ENCODE assay signal across 9 cellular contexts in the genomic region with DNA sequence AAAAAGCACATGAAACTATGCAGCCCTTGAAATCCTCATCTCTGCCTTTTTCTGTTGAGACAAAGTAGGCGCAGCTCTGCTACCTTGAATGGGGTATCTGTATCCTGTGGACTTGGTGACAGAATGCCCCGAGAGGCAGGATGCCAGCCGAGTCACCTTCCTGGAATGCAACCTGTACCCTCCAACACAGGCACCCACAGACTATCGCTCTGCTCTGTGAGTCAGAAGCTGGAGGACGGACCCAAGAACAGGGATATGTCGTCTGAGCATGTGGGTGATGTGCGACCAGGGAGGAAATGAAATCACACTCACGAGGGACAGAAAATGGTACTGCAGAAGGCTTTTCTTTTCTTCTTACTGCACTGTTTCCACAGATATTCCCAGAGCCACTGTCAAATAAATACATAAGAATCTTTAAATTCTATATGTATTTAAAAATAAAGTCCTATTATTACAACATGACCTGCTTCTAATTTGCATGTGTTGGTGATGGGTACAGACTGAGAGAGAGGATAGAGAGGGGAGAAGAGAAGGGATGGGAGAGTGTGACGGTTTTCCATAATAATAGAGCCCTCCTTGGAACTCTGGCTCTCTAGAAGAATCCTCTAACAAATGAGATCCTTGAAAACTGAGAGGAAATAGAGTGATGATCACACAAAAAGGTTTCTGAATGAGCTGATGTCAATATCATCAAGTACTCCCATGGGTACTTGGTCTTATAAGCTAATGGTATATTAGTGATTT.
DNase-seq lines count a peak whose midpoint lies in the region; ATAC-seq and TF ChIP-seq lines count a peak whose summit lies in the region.
"Had no signal": no experiment of that assay in that cellular context is flagged by ENCODE, and none has a peak within 500 bp of the region (broad histone marks: within the 10 kb centered on the region; RNA-seq: fewer than 3 reads in every experiment).

No MANE protein-coding gene starts in this region.

- intact Hi-C loops in A673 (cut with micrococcal nuclease; ENCODE audit: unreplicated experiment) = no loop called here

- ATAC-seq in GM18909 (IDR thresholded peaks at IDR 0.05; ENCODE audit: poor library complexity, unreplicated experiment) = no peak
- ATAC-seq: left colon had no signal

- BruUV-seq in A673 (replicated peaks; lab: Mats Ljungman, UMichigan) = no TSS peak

- no peaks in the 10 kb centered on the region for H3K27me3 ChIP-seq in A673 (replicated peaks; ENCODE audit: insufficient read depth, low read depth, low read length, poor library complexity)

- no peak overlapping the region for H3K4me3 ChIP-seq in astrocyte of the spinal cord (ENCODE audit: low read depth, low read length)
- H3K4me3 ChIP-seq in A673 (ENCODE audit: low read depth, low read length, poor library complexity, severe bottlenecking) = no peak overlapping the region

- POLR2A ChIA-PET in A673 (lab: Charles Lee; ENCODE audit: low non-redundant PET) = no interaction called here

- in situ Hi-C loops in astrocyte of the spinal cord (cut with HindIII; ENCODE audit: low sequenced_read_pairs) = no loop called here

- no peaks in the 10 kb centered on the region for H3K9me3 ChIP-seq in A673 (ENCODE audit: low read depth, low read length, poor library complexity, severe bottlenecking)

- CTCF ChIA-PET in A673 (lab: Charles Lee) = no interaction called here

- peaks cover 10% of the 10 kb centered on the region for H3K4me1 ChIP-seq in A673 (ENCODE audit: insufficient read depth, low read length, poor library complexity, severe bottlenecking)

- TF ChIP-seq CTCF in astrocyte of the spinal cord (IDR thresholded peaks at IDR 0.05; ENCODE audit: low read depth, low read length) = no peak
- TF ChIP-seq CTCF in A673 (conservative IDR thresholded peaks at IDR 0.05; ENCODE audit: low read depth, low read length) = no peak

- H3K36me3 ChIP-seq in A673 (ENCODE audit: insufficient read depth, low read length, poor library complexity, severe bottlenecking) = no peaks in the 10 kb centered on the region

- H3K27ac ChIP-seq in A673 (ENCODE audit: low read depth, low read length, poor library complexity, severe bottlenecking) = no peak overlapping the region

- DNase-seq in A172 (ENCODE audit: low spot score) (peak; percentile 99), Kasumi-1 (lab: John Stamatoyannopoulos, UW) (peak; percentile 6 to 18), astrocyte of the spinal cord (ENCODE audit: low read depth, low spot score) (peak; percentile 78), non-pigmented ciliary epithelial cell (ENCODE audit: low read depth) (peak; percentile 75), A673 (ENCODE audit: low spot score) (no peak), retina (no peak), NCI-H1092 (lab: John Stamatoyannopoulos, UW) (no peak)
- DNase-seq: left colon had no signal

Comparison
In these comparisons a context has a peak if more than half of its experiments do, and no peak if none do; other contexts are left out.
1. DNase-seq: peak in A172 (single experiment), Kasumi-1 (2 of 2), astrocyte of the spinal cord (single experiment) and non-pigmented ciliary epithelial cell (single experiment); none in A673 (single experiment), retina (single experiment) and NCI-H1092 (single experiment).